In the genomic region with DNA sequence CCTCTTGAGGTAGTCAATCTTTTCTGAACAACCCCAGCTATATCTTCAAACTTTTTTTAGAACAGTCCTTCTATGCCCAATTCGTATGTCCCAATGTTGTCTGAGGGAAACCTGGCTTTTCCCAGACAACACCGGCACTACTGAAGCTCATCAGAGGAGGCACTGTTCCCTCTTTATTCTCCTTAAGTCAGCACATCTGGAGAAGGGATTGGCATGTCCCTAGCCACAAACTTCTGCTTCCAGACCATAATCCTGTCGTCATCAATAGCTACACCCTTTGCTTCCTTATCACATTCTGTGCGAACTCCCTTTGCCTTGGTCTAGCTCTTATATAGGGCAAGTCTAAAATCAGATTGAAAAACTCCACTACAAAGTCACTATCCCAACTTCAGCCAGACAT, we compare ENCODE assay signal across 1 cellular context.
TF ChIP-seq lines count a peak whose summit lies in the region.

No MANE protein-coding gene starts in this region.

TF ChIP-seq in GM23338, 12 proteins besides CTCF, POLR2A, EP300 and RAD21 (continued from another document):
- no peak for TF ChIP-seq POLR2AphosphoS5 (IDR thresholded peaks at IDR 0.05; ENCODE audit: low read depth)
- TF ChIP-seq NANOG (IDR thresholded peaks at IDR 0.05; ENCODE audit: borderline replicate concordance), result no peak
- no peak for TF ChIP-seq EZH2phosphoT487 (IDR thresholded peaks at IDR 0.05; ENCODE audit: unreplicated experiment)
- no peak for TF ChIP-seq ZNF114 (CRISPR knock-in tag; IDR thresholded peaks at IDR 0.05)
